ENCODE assay signal across 7 cellular contexts in the genomic region with DNA sequence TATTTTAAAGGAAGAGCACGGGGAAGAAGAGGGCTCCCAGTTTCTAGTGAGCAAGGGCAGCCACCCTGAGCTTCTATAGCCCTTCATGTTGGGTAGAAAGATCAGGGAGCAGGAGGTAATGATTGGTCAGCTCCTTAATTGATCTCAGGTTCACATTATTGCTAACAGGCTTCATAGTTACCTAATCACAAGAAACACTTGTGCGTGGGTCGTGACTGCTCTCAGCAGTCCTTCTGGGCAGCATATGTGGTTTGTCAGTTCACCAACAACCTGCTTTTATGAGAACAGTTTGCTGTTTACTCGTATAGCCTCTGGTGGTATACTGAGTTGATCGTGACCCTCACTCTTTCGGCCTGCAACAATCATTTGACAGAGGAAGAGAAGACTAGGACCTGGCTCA. TPM values are rescaled to one million over a fixed set of nuclear protein-coding genes. Genes with fewer than 3 reads are reported as not detected.
"Had no signal": no experiment of that assay in that cellular context is flagged by ENCODE, and none has a peak within 500 bp of the region (broad histone marks: within the 10 kb centered on the region; RNA-seq: fewer than 3 reads in every experiment).

No MANE protein-coding gene starts in this region.

- DNase-seq: H9, HCEC 1CT, IMR-90 had no signal

- H3K27ac ChIP-seq: KMS-11 had no signal

- H3K9ac ChIP-seq: KMS-11 had no signal

- H3K4me3 ChIP-seq: GM23338, K562 had no signal

- H2AFZ ChIP-seq: GM23338 had no signal

- H3K4me2 ChIP-seq: GM23338, KMS-11 had no signal

RNA-seq across cellular contexts. Expression of gene DOK7, which starts 4.7 kb away (rescaled TPM):
- total RNA-seq: IMR-90, K562 had no signal

RNA-seq across cellular contexts. Expression of gene HGFAC, which starts 16.6 kb away (rescaled TPM):
- total RNA-seq: HT-29, IMR-90, K562 had no signal
